ENCODE assay signal across 17 cellular contexts in genomic region chr5:66015296-66015960, GRCh38.
DNase-seq lines count a peak whose midpoint lies in the region; ATAC-seq, FAIRE-seq and TF ChIP-seq lines count a peak whose summit lies in the region.
"Had no signal": no experiment of that assay in that cellular context is flagged by ENCODE, and none has a peak within 500 bp of the region (broad histone marks: within the 10 kb centered on the region; RNA-seq: fewer than 3 reads in every experiment).

No MANE protein-coding gene starts in this region.

- in situ Hi-C loops in HepG2 (cut with HindIII; ENCODE audit: extremely low pct_ligation_motif_present, low pct_unique_long_range_greater_than_20kb) = no loop called here

- H3K9me3 Mint-ChIP-seq in memory B cell = no peaks in the 10 kb centered on the region
- H3K9me3 Mint-ChIP-seq: CD14-positive monocyte had no signal

- peak overlapping the region; percentile 89 for H3K27ac Mint-ChIP-seq in memory B cell

- no peak for FAIRE-seq in HepG2 (lab: Jason Lieb, UNC)

- TF ChIP-seq CTCF in HepG2 (CRISPR knock-in tag; IDR thresholded peaks at IDR 0.05) = no peak
- TF ChIP-seq CTCF in right lobe of liver (IDR thresholded peaks at IDR 0.05) = no peak

- H3K9ac ChIP-seq in HepG2 (ENCODE audit: insufficient read depth, low read depth, low read length) = no peak overlapping the region
- H3K9ac ChIP-seq: GM23248 had no signal

- no peak for TF ChIP-seq RAD21 in HepG2 (CRISPR knock-in tag; IDR thresholded peaks at IDR 0.05)

- H3K4me1 Mint-ChIP-seq in memory B cell = peaks cover 13% of the 10 kb centered on the region

- H3K79me2 ChIP-seq in HepG2 (ENCODE audit: insufficient read depth, low read length) = no peaks in the 10 kb centered on the region

- TSS peak; percentile 15 for BruUV-seq in HepG2 (replicated peaks; lab: Mats Ljungman, UMichigan)

- H3K4me3 ChIP-seq in HepG2 (replicated peaks in 1 of 3; ENCODE audit: insufficient read depth in 1 of 3, low read depth in 2 of 3, low read length in 3 of 3) = no peak overlapping the region
- no peak overlapping the region for H3K4me3 ChIP-seq in right lobe of liver
- H3K4me3 ChIP-seq: GM23248, SJSA1 had no signal

- H3K9me3 ChIP-seq in HepG2 (ENCODE audit: low read length) = no peaks in the 10 kb centered on the region
- H3K9me3 ChIP-seq in right lobe of liver = no peaks in the 10 kb centered on the region
- H3K9me3 ChIP-seq: SJSA1 had no signal

- TF ChIP-seq POLR2A in HepG2 (IDR thresholded peaks at IDR 0.05; ENCODE audit: insufficient read depth in 1 of 2, low read depth in 2 of 2, low read length in 2 of 2) = no peak
- TF ChIP-seq POLR2A in right lobe of liver (IDR thresholded peaks at IDR 0.05) = no peak

- no peak overlapping the region for H2AFZ ChIP-seq in HepG2 (ENCODE audit: low read length)
- H2AFZ ChIP-seq: GM23248 had no signal

- H3K36me3 ChIP-seq in HepG2 (replicated peaks in 1 of 2; ENCODE audit: control insufficient read depth in 1 of 2, insufficient read depth in 2 of 2, low read length in 2 of 2) (peaks cover 3 to 24% of the 10 kb centered on the region in 2 experiments; a peak in 3 of 5 replicates), right lobe of liver (peaks cover 0 to 6% (median 0%) of the 10 kb centered on the region in 4 donors)

- H3K27me3 ChIP-seq in HepG2 (ENCODE audit: control insufficient read depth in 1 of 2, insufficient read depth in 2 of 2, low read length in 2 of 2) (no peaks in the 10 kb centered on the region), right lobe of liver (no peaks in the 10 kb centered on the region)
- H3K27me3 ChIP-seq: SJSA1 had no signal

- intact Hi-C loops in HepG2 (cut with micrococcal nuclease; ENCODE audit: unreplicated experiment) (no loop called here), right lobe of liver (cut with DNase I) (no loop called here)

- POLR2A ChIA-PET in HepG2 (lab: Yijun Ruan, JAX) = no interaction called here

- DNase-seq in HepG2 (ENCODE audit: low spot score) = no peak
- no peak for DNase-seq in right lobe of liver
- peak; percentile 31 for DNase-seq in NCI-H69 (lab: John Stamatoyannopoulos, UW)
- peak; percentile 29 for DNase-seq in dermis blood vessel endothelial cell
- DNase-seq in memory B cell (ENCODE audit: low spot score in 2 of 2) = no peak
- DNase-seq in RKO (ENCODE audit: low spot score) = no peak
- no peak for DNase-seq in COLO668 (lab: John Stamatoyannopoulos, UW; ENCODE audit: unreplicated experiment)
- DNase-seq: GM23248; Karpas-422; MM.1S; NCI-H1092 treated with DMSO at 0.1 percent for 48 hours; NCI-H524; NK-92 treated with Interleukin-12 subunit alpha and Interleukin-12 subunit beta, amount 100 ng/mL, for 24 hours; OCI-M1 had no signal

- WGBS in HepG2 (ENCODE audit: low lambda C conversion rate) = 97% methylated on average over 5 of the region's 5 CpGs
- WGBS in right lobe of liver (ENCODE audit: insufficient coverage, low coverage, low lambda C conversion rate, missing lambda C conversion rate) = 85% methylated on average over 3 of the region's 5 CpGs

- no peaks in the 10 kb centered on the region for H4K20me1 ChIP-seq in HepG2 (ENCODE audit: insufficient read depth, low read length)

- H3K4me2 ChIP-seq in HepG2 (ENCODE audit: low read depth, low read length) = no peak overlapping the region

- H3K27me3 Mint-ChIP-seq in memory B cell = no peaks in the 10 kb centered on the region

- TF ChIP-seq EP300 in HepG2 (IDR thresholded peaks at IDR 0.05; ENCODE audit: low read depth in 2 of 2, low read length in 2 of 2) (no peak), HepG2 (CRISPR knock-in tag; IDR thresholded peaks at IDR 0.05; ENCODE audit: borderline replicate concordance) (no peak)

- H3K4me3 Mint-ChIP-seq in memory B cell = no peak overlapping the region
- H3K4me3 Mint-ChIP-seq: CD14-positive monocyte had no signal

- CTCF ChIA-PET in HepG2 (lab: Yijun Ruan, JAX; ENCODE audit: low intra/inter-chr PET ratio, low total read pairs) = no interaction called here

- no peak for ATAC-seq in HepG2
- ATAC-seq in right lobe of liver = no peak
- ATAC-seq in memory B cell (ENCODE audit: low read depth) = no peak
- ATAC-seq in HG03135 (IDR thresholded peaks at IDR 0.05; ENCODE audit: unreplicated experiment) = no peak

- peaks cover 18% of the 10 kb centered on the region for H3K36me3 Mint-ChIP-seq in memory B cell

- no peaks in the 10 kb centered on the region for H3K4me1 ChIP-seq in HepG2 (ENCODE audit: insufficient read depth, low read length)
- no peaks in the 10 kb centered on the region for H3K4me1 ChIP-seq in right lobe of liver
- H3K4me1 ChIP-seq: SJSA1 had no signal

- H3K27ac ChIP-seq in HepG2 (ENCODE audit: extremely low read length, insufficient read depth, low read length) (no peak overlapping the region), right lobe of liver (no peak overlapping the region)
- H3K27ac ChIP-seq: GM23248, SJSA1 had no signal

TF ChIP-seq in HepG2, 621 proteins besides CTCF, POLR2A, EP300 and RAD21 (continues in another document):
- TF ChIP-seq FUBP1 (CRISPR knock-in tag; IDR thresholded peaks at IDR 0.05; ENCODE audit: borderline replicate concordance) = no peak
- no peak for TF ChIP-seq NONO (IDR thresholded peaks at IDR 0.05)
- no peak for TF ChIP-seq NONO (CRISPR knock-in tag; conservative IDR thresholded peaks at IDR 0.05)
- TF ChIP-seq ZNF251 (CRISPR knock-in tag; IDR thresholded peaks at IDR 0.05) = no peak
- TF ChIP-seq ZNF318 (CRISPR knock-in tag; IDR thresholded peaks at IDR 0.05) = no peak
- no peak for TF ChIP-seq ZNF850 (CRISPR knock-in tag; conservative IDR thresholded peaks at IDR 0.05)
- TF ChIP-seq ARNT (IDR thresholded peaks at IDR 0.05) = no peak
- no peak for TF ChIP-seq ZNF709 (CRISPR knock-in tag; IDR thresholded peaks at IDR 0.05)
- TF ChIP-seq CCAR2 (optimal IDR thresholded peaks at IDR 0.05; ENCODE audit: low read depth, low read length) = no peak
- TF ChIP-seq SYNCRIP (IDR thresholded peaks at IDR 0.05; ENCODE audit: insufficient read depth, low read depth, low read length) = no peak

Comparison
In these comparisons a context has a peak if more than half of its experiments do, and no peak if none do; other contexts are left out.
1. DNase-seq: peak in NCI-H69 (single experiment) and dermis blood vessel endothelial cell (single experiment); none in HepG2 (single experiment), right lobe of liver (0 of 3), memory B cell (0 of 2), RKO (single experiment) and COLO668 (single experiment).